14 cellular contexts compared by ENCODE assay signal in the genomic region with DNA sequence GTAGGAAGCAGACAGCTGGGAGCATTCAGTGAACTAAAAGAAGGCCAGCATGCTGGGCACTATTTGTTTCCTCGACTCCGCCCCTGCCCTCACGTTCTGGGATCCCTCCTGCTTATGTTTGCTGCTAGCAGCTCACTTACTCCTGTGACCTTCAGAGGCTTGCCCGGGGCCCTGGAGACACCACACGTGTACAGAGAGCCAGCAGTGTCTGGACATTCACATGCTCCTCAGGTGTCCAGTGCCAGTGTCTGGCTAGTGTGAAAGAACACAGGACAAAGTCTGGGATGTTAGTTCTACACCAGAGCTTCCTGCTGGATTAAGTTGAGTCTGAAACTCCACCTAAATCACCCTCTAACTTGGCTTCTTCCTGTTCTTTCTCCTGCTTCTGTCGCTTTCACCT.
DNase-seq lines count a peak whose midpoint lies in the region; ATAC-seq and TF ChIP-seq lines count a peak whose summit lies in the region.
"Had no signal": no experiment of that assay in that cellular context is flagged by ENCODE, and none has a peak within 500 bp of the region (broad histone marks: within the 10 kb centered on the region; RNA-seq: fewer than 3 reads in every experiment).

No MANE protein-coding gene starts in this region.

- no peak overlapping the region for H3K4me3 ChIP-seq in liver (ENCODE audit: low read depth in 1 of 3, low read length in 3 of 3)
- no peak overlapping the region for H3K4me3 ChIP-seq in testis

- peak; percentile 32 to 44 for TF ChIP-seq RAD21 in liver (IDR thresholded peaks at IDR 0.05)

- peak; percentile 34 for ATAC-seq in Right ventricle myocardium inferior
- no peak for ATAC-seq in left cardiac atrium
- ATAC-seq: CD8-positive, alpha-beta T cell had no signal

- H3K27me3 ChIP-seq in liver (ENCODE audit: control insufficient read depth in 4 of 4, insufficient read depth in 4 of 4, low read length in 3 of 4), result no peaks in the 10 kb centered on the region
- H3K27me3 ChIP-seq in testis, result no peaks in the 10 kb centered on the region

- intact Hi-C loops in Right ventricle myocardium inferior (cut with DNase I) (no loop called here), left cardiac atrium (cut with DNase I) (no loop called here), testis (cut with DNase I; ENCODE audit: low total_unique reads) (no loop called here)

- peak overlapping the region; percentile 41 to 63 for H3K27ac ChIP-seq in liver (ENCODE audit: low read depth in 1 of 2, low read length in 2 of 2)
- no peak overlapping the region for H3K27ac ChIP-seq in testis
- H3K27ac ChIP-seq: 22Rv1, HL-60 had no signal

- H3K9me3 ChIP-seq in liver (ENCODE audit: control insufficient read depth in 4 of 4, low read length in 3 of 4) (no peaks in the 10 kb centered on the region), testis (no peaks in the 10 kb centered on the region)

- 40% methylated on average over 6 of the region's 6 CpGs for WGBS in liver
- 79 to 87% methylated on average over 6 of the region's 6 CpGs for WGBS in testis, 2 donors

- TF ChIP-seq POLR2A in testis (IDR thresholded peaks at IDR 0.05), result no peak

- H3K36me3 ChIP-seq in liver (ENCODE audit: control insufficient read depth in 4 of 4, insufficient read depth in 3 of 4, low read depth in 1 of 4, low read length in 3 of 4), result no peaks in the 10 kb centered on the region
- no peaks in the 10 kb centered on the region for H3K36me3 ChIP-seq in testis (ENCODE audit: low read depth, missing control alignments)

- peaks cover 0 to 18% (median 9%) of the 10 kb centered on the region in 4 donors for H3K4me1 ChIP-seq in liver (ENCODE audit: control insufficient read depth in 4 of 4, insufficient read depth in 4 of 4, low read length in 3 of 4)
- peaks cover 6% of the 10 kb centered on the region for H3K4me1 ChIP-seq in testis

- no peak for DNase-seq in Right ventricle myocardium inferior (ENCODE audit: missing footprints)
- DNase-seq in left cardiac atrium, result no peak
- peak; percentile 34 for DNase-seq in NCI-H146 treated with DMSO at 0.1 percent for 48 hours (lab: John Stamatoyannopoulos, UW; ENCODE audit: unreplicated experiment)
- DNase-seq in testis, result peak; percentile 17
- DNase-seq in NCI-H2227 (lab: John Stamatoyannopoulos, UW; ENCODE audit: unreplicated experiment), result no peak
- DNase-seq in GDM1 (lab: John Stamatoyannopoulos, UW), result no peak
- DNase-seq: CD8-positive, alpha-beta T cell; COR-L47; DMS153; DND-41; GF-D8 had no signal

- TF ChIP-seq CTCF in liver (IDR thresholded peaks at IDR 0.05; ENCODE audit: low read depth, low read length, missing input control) (no peak), testis (IDR thresholded peaks at IDR 0.05) (no peak)

- H3K9ac ChIP-seq in liver (ENCODE audit: low read depth in 1 of 2, low read length in 2 of 2), result no peak overlapping the region

TF ChIP-seq in liver, 16 proteins besides CTCF, POLR2A, EP300 and RAD21:
- TF ChIP-seq RXRA (IDR thresholded peaks at IDR 0.05), result peak in 1 of 2 donors; percentile 67
- TF ChIP-seq TAF1 (conservative IDR thresholded peaks at IDR 0.05), result no peak
- TF ChIP-seq, protein P1, sequence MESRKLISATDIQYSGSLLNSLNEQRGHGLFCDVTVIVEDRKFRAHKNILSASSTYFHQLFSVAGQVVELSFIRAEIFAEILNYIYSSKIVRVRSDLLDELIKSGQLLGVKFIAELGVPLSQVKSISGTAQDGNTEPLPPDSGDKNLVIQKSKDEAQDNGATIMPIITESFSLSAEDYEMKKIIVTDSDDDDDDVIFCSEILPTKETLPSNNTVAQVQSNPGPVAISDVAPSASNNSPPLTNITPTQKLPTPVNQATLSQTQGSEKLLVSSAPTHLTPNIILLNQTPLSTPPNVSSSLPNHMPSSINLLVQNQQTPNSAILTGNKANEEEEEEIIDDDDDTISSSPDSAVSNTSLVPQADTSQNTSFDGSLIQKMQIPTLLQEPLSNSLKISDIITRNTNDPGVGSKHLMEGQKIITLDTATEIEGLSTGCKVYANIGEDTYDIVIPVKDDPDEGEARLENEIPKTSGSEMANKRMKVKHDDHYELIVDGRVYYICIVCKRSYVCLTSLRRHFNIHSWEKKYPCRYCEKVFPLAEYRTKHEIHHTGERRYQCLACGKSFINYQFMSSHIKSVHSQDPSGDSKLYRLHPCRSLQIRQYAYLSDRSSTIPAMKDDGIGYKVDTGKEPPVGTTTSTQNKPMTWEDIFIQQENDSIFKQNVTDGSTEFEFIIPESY (IDR thresholded peaks at IDR 0.05), result no peak
- TF ChIP-seq SP1 (IDR thresholded peaks at IDR 0.05), result peak; percentile 32
- TF ChIP-seq, protein P2, sequence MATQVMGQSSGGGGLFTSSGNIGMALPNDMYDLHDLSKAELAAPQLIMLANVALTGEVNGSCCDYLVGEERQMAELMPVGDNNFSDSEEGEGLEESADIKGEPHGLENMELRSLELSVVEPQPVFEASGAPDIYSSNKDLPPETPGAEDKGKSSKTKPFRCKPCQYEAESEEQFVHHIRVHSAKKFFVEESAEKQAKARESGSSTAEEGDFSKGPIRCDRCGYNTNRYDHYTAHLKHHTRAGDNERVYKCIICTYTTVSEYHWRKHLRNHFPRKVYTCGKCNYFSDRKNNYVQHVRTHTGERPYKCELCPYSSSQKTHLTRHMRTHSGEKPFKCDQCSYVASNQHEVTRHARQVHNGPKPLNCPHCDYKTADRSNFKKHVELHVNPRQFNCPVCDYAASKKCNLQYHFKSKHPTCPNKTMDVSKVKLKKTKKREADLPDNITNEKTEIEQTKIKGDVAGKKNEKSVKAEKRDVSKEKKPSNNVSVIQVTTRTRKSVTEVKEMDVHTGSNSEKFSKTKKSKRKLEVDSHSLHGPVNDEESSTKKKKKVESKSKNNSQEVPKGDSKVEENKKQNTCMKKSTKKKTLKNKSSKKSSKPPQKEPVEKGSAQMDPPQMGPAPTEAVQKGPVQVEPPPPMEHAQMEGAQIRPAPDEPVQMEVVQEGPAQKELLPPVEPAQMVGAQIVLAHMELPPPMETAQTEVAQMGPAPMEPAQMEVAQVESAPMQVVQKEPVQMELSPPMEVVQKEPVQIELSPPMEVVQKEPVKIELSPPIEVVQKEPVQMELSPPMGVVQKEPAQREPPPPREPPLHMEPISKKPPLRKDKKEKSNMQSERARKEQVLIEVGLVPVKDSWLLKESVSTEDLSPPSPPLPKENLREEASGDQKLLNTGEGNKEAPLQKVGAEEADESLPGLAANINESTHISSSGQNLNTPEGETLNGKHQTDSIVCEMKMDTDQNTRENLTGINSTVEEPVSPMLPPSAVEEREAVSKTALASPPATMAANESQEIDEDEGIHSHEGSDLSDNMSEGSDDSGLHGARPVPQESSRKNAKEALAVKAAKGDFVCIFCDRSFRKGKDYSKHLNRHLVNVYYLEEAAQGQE (IDR thresholded peaks at IDR 0.05), result no peak
- TF ChIP-seq YY1 (IDR thresholded peaks at IDR 0.05), result no peak
- no peak for TF ChIP-seq NR2F2 (IDR thresholded peaks at IDR 0.05)
- peak; percentile 46 to 82 for TF ChIP-seq HNF4A (conservative IDR thresholded peaks at IDR 0.05)
- TF ChIP-seq JUND (IDR thresholded peaks at IDR 0.05), result no peak
- TF ChIP-seq HNF4G (IDR thresholded peaks at IDR 0.05), result no peak

Comparison
In these comparisons a context has a peak if more than half of its experiments do, and no peak if none do; other contexts are left out.
1. DNase-seq: peak in NCI-H146 treated with DMSO at 0.1 percent for 48 hours (single experiment) and testis (single experiment); none in Right ventricle myocardium inferior (single experiment), left cardiac atrium (single experiment), NCI-H2227 (single experiment) and GDM1 (single experiment).
2. H3K27ac ChIP-seq: peak in liver (2 of 2); none in testis (0 of 2).